In the genomic region with DNA sequence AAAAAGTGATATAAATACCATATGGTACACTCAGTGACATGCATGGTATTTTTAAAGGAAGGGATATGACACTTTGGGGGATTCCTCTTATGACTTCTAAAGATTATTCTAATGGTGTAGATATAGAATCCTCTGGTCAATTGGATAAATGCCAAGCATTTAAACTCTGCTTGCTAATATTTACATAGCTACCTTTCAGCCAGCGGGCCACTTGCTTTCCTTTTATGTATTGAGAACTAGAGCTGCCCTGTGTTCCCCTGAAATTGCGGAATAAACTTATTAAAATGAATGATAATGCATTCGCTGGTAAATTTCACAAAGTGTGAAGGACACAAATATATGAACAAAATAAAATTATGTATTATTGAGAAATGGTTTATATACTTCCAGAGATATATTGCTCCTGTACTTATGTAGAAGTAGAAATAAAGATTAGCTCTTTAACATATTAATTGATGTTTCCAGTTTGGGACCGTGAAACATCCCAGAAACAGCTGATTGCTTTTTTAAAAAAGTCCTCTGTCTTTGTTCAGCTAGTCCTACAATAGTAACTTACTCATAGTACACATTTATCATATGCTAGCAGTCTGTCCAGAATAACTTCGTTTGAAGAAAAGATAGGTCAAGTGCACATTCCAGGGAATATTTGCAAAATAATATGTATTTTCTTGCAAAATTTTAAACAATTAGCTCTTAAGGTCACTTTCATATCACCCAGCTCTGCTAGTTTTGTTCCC, we compare ENCODE assay signal across 27 cellular contexts. TPM values are rescaled to one million over a fixed set of nuclear protein-coding genes. Genes with fewer than 3 reads are reported as not detected.
DNase-seq lines count a peak whose midpoint lies in the region; TF ChIP-seq lines count a peak whose summit lies in the region.
"Had no signal": no experiment of that assay in that cellular context is flagged by ENCODE, and none has a peak within 500 bp of the region (broad histone marks: within the 10 kb centered on the region; RNA-seq: fewer than 3 reads in every experiment).

No MANE protein-coding gene starts in this region.

- peak; percentile 2 for DNase-seq in NCI-H1092 (lab: John Stamatoyannopoulos, UW)
- peak; percentile 64 for DNase-seq in NCI-H345 (lab: John Stamatoyannopoulos, UW)
- DNase-seq in SHP77 (lab: John Stamatoyannopoulos, UW): peak; percentile 29 to 59
- no peak for DNase-seq in lower leg skin (ENCODE audit: low spot score in 2 of 2)
- no peak for DNase-seq in NCI-H524 treated with DMSO at 0.1 percent for 48 hours (lab: John Stamatoyannopoulos, UW)
- DNase-seq in T-helper 2 cell treated with Interferon-gamma antibody and Interleukin-4, amounts not matched to agents 5 μg/mL and 100 μg/mL, for 36 hours (ENCODE audit: low spot score): no peak
- DNase-seq in activated CD4-positive, alpha-beta T cell treated with anti-CD3 and anti-CD28 coated beads, Interleukin-2, amount 10 ng/mL, durations not matched to agents 24 days and 14 days: no peak
- DNase-seq: activated CD4-positive, alpha-beta T cell treated with anti-CD3 and anti-CD28 coated beads for 48 hours; activated naive CD4-positive, alpha-beta T cell treated with anti-CD3 and anti-CD28 coated beads, Interleukin-2, amount 50 U/mL, for 16 hours; GOT3; KBM-7; MM.1S; NCI-H187 treated with DMSO at 0.1 percent for 48 hours; stimulated activated CD4-positive, alpha-beta T cell treated with anti-CD3 and anti-CD28 coated beads, Interleukin-1b, Interleukin-23, amount 100 ng/mL, for 48 hours; T-helper 2 cell; trophoblast cell had no signal

- TF ChIP-seq POLR2A in lower leg skin (IDR thresholded peaks at IDR 0.05): no peak

- WGBS in lower leg skin, 2 donors: 75 to 84% methylated on average over 5 of the region's 5 CpGs

- no peak overlapping the region for H3K4me3 Mint-ChIP-seq in T-helper 2 cell treated with Interferon-gamma antibody and Interleukin-4, amounts not matched to agents 5 μg/mL and 100 μg/mL, for 36 hours
- no peak overlapping the region for H3K4me3 Mint-ChIP-seq in activated CD4-positive, alpha-beta T cell treated with anti-CD3 and anti-CD28 coated beads, Interleukin-2, amount 10 ng/mL, durations not matched to agents 24 days and 14 days
- H3K4me3 Mint-ChIP-seq: dendritic cell treated with granulocyte-macrophage colony-stimulating factor and Interleukin-4, amounts not matched to agents 40 ng/mL and 50 ng/mL, for 4 days; neural progenitor cell had no signal

- TF ChIP-seq CTCF in neutrophil (IDR thresholded peaks at IDR 0.05) (no peak), lower leg skin (IDR thresholded peaks at IDR 0.05) (no peak)

- intact Hi-C loops in lower leg skin (cut with DNase I; ENCODE audit: low total_unique reads): no loop called here
- intact Hi-C loops in activated CD4-positive, alpha-beta T cell treated with anti-CD3 and anti-CD28 coated beads, Interleukin-2, amount 10 ng/mL, durations not matched to agents 24 days and 14 days (cut with micrococcal nuclease): no loop called here

- no peaks in the 10 kb centered on the region for H3K27me3 ChIP-seq in neutrophil
- H3K27me3 ChIP-seq: cardiac muscle cell, neural progenitor cell had no signal

- no peaks in the 10 kb centered on the region for H3K9me3 ChIP-seq in neutrophil

- H3K9me3 Mint-ChIP-seq in T-helper 2 cell treated with Interferon-gamma antibody and Interleukin-4, amounts not matched to agents 5 μg/mL and 100 μg/mL, for 36 hours: no peaks in the 10 kb centered on the region
- no peaks in the 10 kb centered on the region for H3K9me3 Mint-ChIP-seq in activated CD4-positive, alpha-beta T cell treated with anti-CD3 and anti-CD28 coated beads, Interleukin-2, amount 10 ng/mL, durations not matched to agents 24 days and 14 days
- H3K9me3 Mint-ChIP-seq: neural progenitor cell had no signal

- H3K27ac ChIP-seq in neutrophil: peak overlapping the region; percentile 38
- H3K27ac ChIP-seq: C4-2B, cardiac muscle cell, neural progenitor cell, RWPE1, skin epidermis had no signal

- no peak overlapping the region for H3K4me3 ChIP-seq in neutrophil (ENCODE audit: low read depth in 1 of 2, low read length in 1 of 2)
- H3K4me3 ChIP-seq in lower leg skin (ENCODE audit: low read depth, poor library complexity, severe bottlenecking): no peak overlapping the region
- H3K4me3 ChIP-seq: cardiac muscle cell, lung, neural progenitor cell, skin epidermis had no signal

- H3K36me3 Mint-ChIP-seq in T-helper 2 cell treated with Interferon-gamma antibody and Interleukin-4, amounts not matched to agents 5 μg/mL and 100 μg/mL, for 36 hours (ENCODE audit: low read depth): no peaks in the 10 kb centered on the region
- H3K36me3 Mint-ChIP-seq in activated CD4-positive, alpha-beta T cell treated with anti-CD3 and anti-CD28 coated beads, Interleukin-2, amount 10 ng/mL, durations not matched to agents 24 days and 14 days (ENCODE audit: low read depth): no peaks in the 10 kb centered on the region
- H3K36me3 Mint-ChIP-seq: neural progenitor cell had no signal

- no peaks in the 10 kb centered on the region for H3K4me1 Mint-ChIP-seq in T-helper 2 cell treated with Interferon-gamma antibody and Interleukin-4, amounts not matched to agents 5 μg/mL and 100 μg/mL, for 36 hours (ENCODE audit: low read depth)
- no peaks in the 10 kb centered on the region for H3K4me1 Mint-ChIP-seq in activated CD4-positive, alpha-beta T cell treated with anti-CD3 and anti-CD28 coated beads, Interleukin-2, amount 10 ng/mL, durations not matched to agents 24 days and 14 days
- H3K4me1 Mint-ChIP-seq: neural progenitor cell had no signal

- peaks cover 2% of the 10 kb centered on the region for H3K27me3 Mint-ChIP-seq in T-helper 2 cell treated with Interferon-gamma antibody and Interleukin-4, amounts not matched to agents 5 μg/mL and 100 μg/mL, for 36 hours (ENCODE audit: low read depth)
- H3K27me3 Mint-ChIP-seq in activated CD4-positive, alpha-beta T cell treated with anti-CD3 and anti-CD28 coated beads, Interleukin-2, amount 10 ng/mL, durations not matched to agents 24 days and 14 days: peaks cover 3% of the 10 kb centered on the region
- H3K27me3 Mint-ChIP-seq: dendritic cell treated with granulocyte-macrophage colony-stimulating factor and Interleukin-4, amounts not matched to agents 40 ng/mL and 50 ng/mL, for 4 days had no signal

- no peak overlapping the region for H3K27ac Mint-ChIP-seq in T-helper 2 cell treated with Interferon-gamma antibody and Interleukin-4, amounts not matched to agents 5 μg/mL and 100 μg/mL, for 36 hours
- no peak overlapping the region for H3K27ac Mint-ChIP-seq in activated CD4-positive, alpha-beta T cell treated with anti-CD3 and anti-CD28 coated beads, Interleukin-2, amount 10 ng/mL, durations not matched to agents 24 days and 14 days
- H3K27ac Mint-ChIP-seq: neural progenitor cell had no signal

- peaks cover 37 to 46% of the 10 kb centered on the region in 2 experiments for H3K4me1 ChIP-seq in neutrophil (ENCODE audit: control insufficient read depth in 1 of 2, insufficient read depth in 1 of 2, low read depth in 1 of 2, low read length in 1 of 2)
- H3K4me1 ChIP-seq: neural progenitor cell had no signal

- H3K36me3 ChIP-seq in neutrophil: no peaks in the 10 kb centered on the region
- H3K36me3 ChIP-seq: cardiac muscle cell, neural progenitor cell had no signal

RNA-seq across cellular contexts. Expression of a gene that starts 40.1 kb away (rescaled TPM):
- total RNA-seq in lower leg skin: 10 to 100 TPM in 3 of 4 donors, 1 to 10 TPM in 1; 4.6 to 13.9 (median 13.1) TPM
- not detected in 2 replicates for total RNA-seq in activated CD4-positive, alpha-beta T cell treated with anti-CD3 and anti-CD28 coated beads, Interleukin-2, amount 10 ng/mL, durations not matched to agents 24 days and 14 days
- total RNA-seq: cardiac muscle cell, glomerular endothelial cell, kidney, lung, pulmonary artery endothelial cell had no signal

Comparison
In these comparisons a context has a peak if more than half of its experiments do, and no peak if none do; other contexts are left out.
1. DNase-seq: peak in NCI-H1092 (single experiment), NCI-H345 (single experiment) and SHP77 (2 of 2); none in lower leg skin (0 of 2), NCI-H524 treated with DMSO at 0.1 percent for 48 hours (single experiment), T-helper 2 cell treated with Interferon-gamma antibody and Interleukin-4, amounts not matched to agents 5 μg/mL and 100 μg/mL, for 36 hours (single experiment) and activated CD4-positive, alpha-beta T cell treated with anti-CD3 and anti-CD28 coated beads, Interleukin-2, amount 10 ng/mL, durations not matched to agents 24 days and 14 days (single experiment).